9 cellular contexts compared by ENCODE assay signal in genomic region chr18:28189400-28190239, GRCh38. TPM values are rescaled to one million over a fixed set of nuclear protein-coding genes. Genes with fewer than 3 reads are reported as not detected.
DNase-seq lines count a peak whose midpoint lies in the region; ATAC-seq and TF ChIP-seq lines count a peak whose summit lies in the region.
"Had no signal": no experiment of that assay in that cellular context is flagged by ENCODE, and none has a peak within 500 bp of the region (broad histone marks: within the 10 kb centered on the region; RNA-seq: fewer than 3 reads in every experiment).

No MANE protein-coding gene starts in this region.

- POLR2A ChIA-PET in AG04450 (lab: Yijun Ruan, JAX), result no interaction called here

- peak; percentile 92 for TF ChIP-seq CTCF in AG04450 (IDR thresholded peaks at IDR 0.05; ENCODE audit: low read depth, low read length)
- TF ChIP-seq CTCF in GM10266 (IDR thresholded peaks at IDR 0.05; ENCODE audit: control insufficient read depth, insufficient read depth, low read depth, missing control alignments), result peak; percentile 59
- TF ChIP-seq CTCF in left ventricle myocardium inferior (IDR thresholded peaks at IDR 0.05; ENCODE audit: borderline replicate concordance), result peak; percentile 62

- DNase-seq in AG04450 (ENCODE audit: low read depth, low spot score) (peak; percentile 56), GM10266 (ENCODE audit: extremely low spot score) (peak; percentile 36), T1000 (lab: John Stamatoyannopoulos, UW) (peak; percentile 12), left ventricle myocardium inferior (no peak), HuH-7 (ENCODE audit: low spot score) (no peak), middle frontal gyrus (ENCODE audit: extremely low spot score, low spot score) (no peak)

- ATAC-seq in HG03354 (IDR thresholded peaks at IDR 0.05; ENCODE audit: poor library complexity, severe bottlenecking, unreplicated experiment) (peak; percentile 91), GM21619 (IDR thresholded peaks at IDR 0.05; ENCODE audit: unreplicated experiment) (no peak)

- no peak overlapping the region for H3K4me3 ChIP-seq in AG04450 (ENCODE audit: low read depth, low read length)
- no peak overlapping the region for H3K4me3 ChIP-seq in left ventricle myocardium inferior
- H3K4me3 ChIP-seq: tibial nerve had no signal

- intact Hi-C loops in left ventricle myocardium inferior (cut with micrococcal nuclease), result no loop called here

- H3K36me3 ChIP-seq in left ventricle myocardium inferior, result no peaks in the 10 kb centered on the region
- H3K36me3 ChIP-seq: tibial nerve had no signal

- CTCF ChIA-PET in AG04450 (lab: Charles Lee), result interaction anchor here (0.6 to 3.3 kb wide), 21 partner anchors 10 to 585 kb away, joined by 3 to 16 read pairs (median 4); no protein-coding TSS in a partner anchor

- H3K9me3 ChIP-seq in AG04450 (ENCODE audit: control insufficient read depth, insufficient read depth, low read length), result no peaks in the 10 kb centered on the region
- no peaks in the 10 kb centered on the region for H3K9me3 ChIP-seq in left ventricle myocardium inferior (replicated peaks)
- H3K9me3 ChIP-seq: tibial nerve had no signal

- H3K27me3 ChIP-seq in AG04450 (ENCODE audit: control insufficient read depth, insufficient read depth, low read length) (no peaks in the 10 kb centered on the region), left ventricle myocardium inferior (ENCODE audit: low read depth) (no peaks in the 10 kb centered on the region)
- H3K27me3 ChIP-seq: tibial nerve had no signal

- no peaks in the 10 kb centered on the region for H3K4me1 ChIP-seq in left ventricle myocardium inferior
- H3K4me1 ChIP-seq: tibial nerve had no signal

- H3K27ac ChIP-seq in AG04450 (ENCODE audit: low read depth, low read length), result no peak overlapping the region
- H3K27ac ChIP-seq in left ventricle myocardium inferior (replicated peaks), result no peak overlapping the region
- H3K27ac ChIP-seq: tibial nerve had no signal

RNA-seq across cellular contexts. Expression of gene CDH2, which starts 12.7 kb away (rescaled TPM):
- polyA plus RNA-seq in AG04450 (2011; rRNA removed), result 42.6 and 45.9 TPM in 2 replicates
- polyA minus RNA-seq in AG04450 (2011; rRNA and poly(A)+ RNA removed), result 51.4 and 55.2 TPM in 2 replicates
- 370 TPM for total RNA-seq in left ventricle myocardium inferior

Comparison
In these comparisons a context has a peak if more than half of its experiments do, and no peak if none do; other contexts are left out.
1. DNase-seq: peak in AG04450 (single experiment), GM10266 (single experiment) and T1000 (single experiment); none in left ventricle myocardium inferior (single experiment), HuH-7 (single experiment) and middle frontal gyrus (single experiment).
2. Peak in every context shown above with its lines, with median percentiles within 50 percentile points of each other: CTCF ChIP-seq.